ENCODE assay signal across 2 cellular contexts in the genomic region with DNA sequence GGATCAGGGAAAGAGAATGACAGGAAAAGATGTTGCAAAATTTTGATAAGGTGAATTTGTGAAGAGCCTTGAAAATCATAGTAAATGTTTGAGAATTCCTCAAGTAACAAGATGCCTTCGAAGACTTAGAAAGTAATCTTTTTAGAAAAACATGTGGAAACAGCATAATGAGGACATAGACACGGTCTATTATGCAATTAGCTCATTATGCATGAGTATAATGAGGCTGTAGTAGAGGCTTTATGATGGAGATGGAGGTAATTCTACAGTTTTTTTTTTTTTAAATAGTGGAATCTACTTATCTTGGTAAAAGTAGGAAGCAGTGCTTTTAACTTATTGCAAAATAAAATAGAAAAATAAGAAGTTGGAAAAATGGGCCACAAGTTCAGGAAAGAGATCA.
TF ChIP-seq lines count a peak whose summit lies in the region.

No MANE protein-coding gene starts in this region.

TF ChIP-seq in GM23338, 12 proteins besides CTCF, POLR2A, EP300 and RAD21 (continued from another document):
- peak; percentile 73; the same call in 1 of the 2 replicates for TF ChIP-seq NANOG (IDR thresholded peaks at IDR 0.05; ENCODE audit: borderline replicate concordance)

TF ChIP-seq in WTC11, 78 proteins besides CTCF, POLR2A, EP300 and RAD21 (continued from another document):
- no peak for TF ChIP-seq TP53 (CRISPR knock-in tag; IDR thresholded peaks at IDR 0.05)
- no peak for TF ChIP-seq ELF4 (CRISPR knock-in tag; IDR thresholded peaks at IDR 0.05; ENCODE audit: low read depth)
- TF ChIP-seq, protein P1, sequence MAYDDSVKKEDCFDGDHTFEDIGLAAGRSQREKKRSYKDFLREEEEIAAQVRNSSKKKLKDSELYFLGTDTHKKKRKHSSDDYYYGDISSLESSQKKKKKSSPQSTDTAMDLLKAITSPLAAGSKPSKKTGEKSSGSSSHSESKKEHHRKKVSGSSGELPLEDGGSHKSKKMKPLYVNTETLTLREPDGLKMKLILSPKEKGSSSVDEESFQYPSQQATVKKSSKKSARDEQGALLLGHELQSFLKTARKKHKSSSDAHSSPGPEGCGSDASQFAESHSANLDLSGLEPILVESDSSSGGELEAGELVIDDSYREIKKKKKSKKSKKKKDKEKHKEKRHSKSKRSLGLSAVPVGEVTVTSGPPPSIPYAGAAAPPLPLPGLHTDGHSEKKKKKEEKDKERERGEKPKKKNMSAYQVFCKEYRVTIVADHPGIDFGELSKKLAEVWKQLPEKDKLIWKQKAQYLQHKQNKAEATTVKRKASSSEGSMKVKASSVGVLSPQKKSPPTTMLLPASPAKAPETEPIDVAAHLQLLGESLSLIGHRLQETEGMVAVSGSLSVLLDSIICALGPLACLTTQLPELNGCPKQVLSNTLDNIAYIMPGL (CRISPR knock-in tag; IDR thresholded peaks at IDR 0.05), result no peak
- TF ChIP-seq, protein P2, sequence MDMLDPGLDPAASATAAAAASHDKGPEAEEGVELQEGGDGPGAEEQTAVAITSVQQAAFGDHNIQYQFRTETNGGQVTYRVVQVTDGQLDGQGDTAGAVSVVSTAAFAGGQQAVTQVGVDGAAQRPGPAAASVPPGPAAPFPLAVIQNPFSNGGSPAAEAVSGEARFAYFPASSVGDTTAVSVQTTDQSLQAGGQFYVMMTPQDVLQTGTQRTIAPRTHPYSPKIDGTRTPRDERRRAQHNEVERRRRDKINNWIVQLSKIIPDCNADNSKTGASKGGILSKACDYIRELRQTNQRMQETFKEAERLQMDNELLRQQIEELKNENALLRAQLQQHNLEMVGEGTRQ (CRISPR knock-in tag; IDR thresholded peaks at IDR 0.05), result no peak
- no peak for TF ChIP-seq JUN (CRISPR knock-in tag; IDR thresholded peaks at IDR 0.05)
- TF ChIP-seq RORB (CRISPR knock-in tag; IDR thresholded peaks at IDR 0.05), result no peak
- TF ChIP-seq, protein P3, sequence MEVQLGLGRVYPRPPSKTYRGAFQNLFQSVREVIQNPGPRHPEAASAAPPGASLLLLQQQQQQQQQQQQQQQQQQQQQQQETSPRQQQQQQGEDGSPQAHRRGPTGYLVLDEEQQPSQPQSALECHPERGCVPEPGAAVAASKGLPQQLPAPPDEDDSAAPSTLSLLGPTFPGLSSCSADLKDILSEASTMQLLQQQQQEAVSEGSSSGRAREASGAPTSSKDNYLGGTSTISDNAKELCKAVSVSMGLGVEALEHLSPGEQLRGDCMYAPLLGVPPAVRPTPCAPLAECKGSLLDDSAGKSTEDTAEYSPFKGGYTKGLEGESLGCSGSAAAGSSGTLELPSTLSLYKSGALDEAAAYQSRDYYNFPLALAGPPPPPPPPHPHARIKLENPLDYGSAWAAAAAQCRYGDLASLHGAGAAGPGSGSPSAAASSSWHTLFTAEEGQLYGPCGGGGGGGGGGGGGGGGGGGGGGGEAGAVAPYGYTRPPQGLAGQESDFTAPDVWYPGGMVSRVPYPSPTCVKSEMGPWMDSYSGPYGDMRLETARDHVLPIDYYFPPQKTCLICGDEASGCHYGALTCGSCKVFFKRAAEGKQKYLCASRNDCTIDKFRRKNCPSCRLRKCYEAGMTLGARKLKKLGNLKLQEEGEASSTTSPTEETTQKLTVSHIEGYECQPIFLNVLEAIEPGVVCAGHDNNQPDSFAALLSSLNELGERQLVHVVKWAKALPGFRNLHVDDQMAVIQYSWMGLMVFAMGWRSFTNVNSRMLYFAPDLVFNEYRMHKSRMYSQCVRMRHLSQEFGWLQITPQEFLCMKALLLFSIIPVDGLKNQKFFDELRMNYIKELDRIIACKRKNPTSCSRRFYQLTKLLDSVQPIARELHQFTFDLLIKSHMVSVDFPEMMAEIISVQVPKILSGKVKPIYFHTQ (CRISPR knock-in tag; IDR thresholded peaks at IDR 0.05), result no peak
- no peak for TF ChIP-seq CREM (CRISPR knock-in tag; IDR thresholded peaks at IDR 0.05)
- TF ChIP-seq CREB1 (CRISPR knock-in tag; IDR thresholded peaks at IDR 0.05), result no peak
- no peak for TF ChIP-seq FOXJ3 (CRISPR knock-in tag; IDR thresholded peaks at IDR 0.05; ENCODE audit: borderline replicate concordance)
- TF ChIP-seq, protein P4, sequence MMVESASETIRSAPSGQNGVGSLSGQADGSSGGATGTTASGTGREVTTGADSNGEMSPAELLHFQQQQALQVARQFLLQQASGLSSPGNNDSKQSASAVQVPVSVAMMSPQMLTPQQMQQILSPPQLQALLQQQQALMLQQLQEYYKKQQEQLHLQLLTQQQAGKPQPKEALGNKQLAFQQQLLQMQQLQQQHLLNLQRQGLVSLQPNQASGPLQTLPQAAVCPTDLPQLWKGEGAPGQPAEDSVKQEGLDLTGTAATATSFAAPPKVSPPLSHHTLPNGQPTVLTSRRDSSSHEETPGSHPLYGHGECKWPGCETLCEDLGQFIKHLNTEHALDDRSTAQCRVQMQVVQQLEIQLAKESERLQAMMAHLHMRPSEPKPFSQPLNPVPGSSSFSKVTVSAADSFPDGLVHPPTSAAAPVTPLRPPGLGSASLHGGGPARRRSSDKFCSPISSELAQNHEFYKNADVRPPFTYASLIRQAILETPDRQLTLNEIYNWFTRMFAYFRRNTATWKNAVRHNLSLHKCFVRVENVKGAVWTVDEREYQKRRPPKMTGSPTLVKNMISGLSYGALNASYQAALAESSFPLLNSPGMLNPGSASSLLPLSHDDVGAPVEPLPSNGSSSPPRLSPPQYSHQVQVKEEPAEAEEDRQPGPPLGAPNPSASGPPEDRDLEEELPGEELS (CRISPR knock-in tag; IDR thresholded peaks at IDR 0.05), result no peak
- TF ChIP-seq, protein P5, sequence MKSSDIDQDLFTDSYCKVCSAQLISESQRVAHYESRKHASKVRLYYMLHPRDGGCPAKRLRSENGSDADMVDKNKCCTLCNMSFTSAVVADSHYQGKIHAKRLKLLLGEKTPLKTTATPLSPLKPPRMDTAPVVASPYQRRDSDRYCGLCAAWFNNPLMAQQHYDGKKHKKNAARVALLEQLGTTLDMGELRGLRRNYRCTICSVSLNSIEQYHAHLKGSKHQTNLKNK (CRISPR knock-in tag; IDR thresholded peaks at IDR 0.05), result no peak
